ENCODE assay signal across 8 cellular contexts in the genomic region with DNA sequence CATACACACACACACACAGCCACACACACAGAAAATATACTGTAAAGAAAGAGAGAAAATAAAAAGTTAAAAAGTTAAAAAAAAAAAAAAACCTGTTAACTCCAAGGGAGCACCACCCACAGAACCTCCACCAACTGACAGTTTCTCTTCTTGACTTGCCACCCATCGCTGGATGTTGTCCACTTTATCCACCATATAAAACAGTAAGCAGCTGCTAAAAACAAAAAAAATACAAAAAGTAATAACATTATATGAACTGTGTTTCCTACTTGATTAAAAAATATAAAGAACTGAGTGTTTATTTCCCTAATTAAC.
DNase-seq lines count a peak whose midpoint lies in the region; ATAC-seq and TF ChIP-seq lines count a peak whose summit lies in the region.

No MANE protein-coding gene starts in this region.

- no peak for TF ChIP-seq CTCF in C4-2B (conservative IDR thresholded peaks at IDR 0.05)
- TF ChIP-seq CTCF in NB4 (IDR thresholded peaks at IDR 0.05; ENCODE audit: low read depth, low read length), result no peak
- TF ChIP-seq CTCF in GM10266 (IDR thresholded peaks at IDR 0.05; ENCODE audit: control insufficient read depth, insufficient read depth, low read depth, missing control alignments), result no peak

- H3K4me3 ChIP-seq in NB4 (ENCODE audit: low read depth, low read length), result peak overlapping the region; percentile 86
- H3K4me3 ChIP-seq in effector memory CD4-positive, alpha-beta T cell (ENCODE audit: insufficient read depth, low read depth, low read length, poor library complexity, severe bottlenecking), result peak overlapping the region; percentile 87
- H3K4me3 ChIP-seq in neuron (ENCODE audit: low read length), result peak overlapping the region; percentile 68

- H3K9me3 ChIP-seq in effector memory CD4-positive, alpha-beta T cell (ENCODE audit: control insufficient read depth, low read length), result no peaks in the 10 kb centered on the region
- H3K9me3 ChIP-seq in neuron (ENCODE audit: low read length), result no peaks in the 10 kb centered on the region

- no peak for DNase-seq in NB4 (ENCODE audit: low read depth)
- no peak for DNase-seq in effector memory CD4-positive, alpha-beta T cell
- DNase-seq in midbrain (lab: John Stamatoyannopoulos, UW), result no peak
- DNase-seq in GM10266 (ENCODE audit: extremely low spot score), result no peak

- no peaks in the 10 kb centered on the region for H3K36me3 ChIP-seq in effector memory CD4-positive, alpha-beta T cell (ENCODE audit: control insufficient read depth, insufficient read depth, low read length)
- H3K36me3 ChIP-seq in neuron (ENCODE audit: insufficient read depth, low read length), result no peaks in the 10 kb centered on the region

- peaks cover 26% of the 10 kb centered on the region for H3K4me1 ChIP-seq in effector memory CD4-positive, alpha-beta T cell (ENCODE audit: control insufficient read depth, insufficient read depth, low read length, poor library complexity, severe bottlenecking)
- H3K4me1 ChIP-seq in neuron (ENCODE audit: insufficient read depth, low read length), result peaks cover 34% of the 10 kb centered on the region

- ATAC-seq in HG03097 (IDR thresholded peaks at IDR 0.05; ENCODE audit: low FRiP score, unreplicated experiment), result no peak
- no peak for ATAC-seq in GM18519 (IDR thresholded peaks at IDR 0.05; ENCODE audit: low FRiP score, unreplicated experiment)

- no peak for TF ChIP-seq POLR2A in NB4 (IDR thresholded peaks at IDR 0.05; ENCODE audit: extremely low read depth, insufficient read length)

- no peak overlapping the region for H2AFZ ChIP-seq in neuron (ENCODE audit: low read depth, low read length)

- H3K27me3 ChIP-seq in effector memory CD4-positive, alpha-beta T cell (replicated peaks; ENCODE audit: control insufficient read depth, insufficient read depth, low read length, poor library complexity, severe bottlenecking), result no peaks in the 10 kb centered on the region
- peaks cover 33% of the 10 kb centered on the region for H3K27me3 ChIP-seq in neuron (ENCODE audit: insufficient read depth, low read length)

- H3K27ac ChIP-seq in C4-2B, result peak overlapping the region; percentile 85
- H3K27ac ChIP-seq in effector memory CD4-positive, alpha-beta T cell (ENCODE audit: insufficient read depth, low read length, poor library complexity, severe bottlenecking), result peak overlapping the region; percentile 82
